In genomic region chr16:72415379-72415778, GRCh38 we compare ENCODE assay signal across 8 cellular contexts.
"Had no signal": no experiment of that assay in that cellular context is flagged by ENCODE, and none has a peak within 500 bp of the region (broad histone marks: within the 10 kb centered on the region; RNA-seq: fewer than 3 reads in every experiment).

No MANE protein-coding gene starts in this region.

- H3K27ac ChIP-seq: GM23248, HL-60 had no signal

- FAIRE-seq: K562 had no signal

- H3K27ac Mint-ChIP-seq: HFFc6 had no signal

- H3K4me3 Mint-ChIP-seq: HFFc6 had no signal

- DNase-seq: GM23248, GOT3, H7, HFFc6, IMR-90, KG1 had no signal

- H3K9me3 Mint-ChIP-seq: HFFc6 had no signal
